Comparison of ENCODE assay signal across 30 cellular contexts in the genomic region with DNA sequence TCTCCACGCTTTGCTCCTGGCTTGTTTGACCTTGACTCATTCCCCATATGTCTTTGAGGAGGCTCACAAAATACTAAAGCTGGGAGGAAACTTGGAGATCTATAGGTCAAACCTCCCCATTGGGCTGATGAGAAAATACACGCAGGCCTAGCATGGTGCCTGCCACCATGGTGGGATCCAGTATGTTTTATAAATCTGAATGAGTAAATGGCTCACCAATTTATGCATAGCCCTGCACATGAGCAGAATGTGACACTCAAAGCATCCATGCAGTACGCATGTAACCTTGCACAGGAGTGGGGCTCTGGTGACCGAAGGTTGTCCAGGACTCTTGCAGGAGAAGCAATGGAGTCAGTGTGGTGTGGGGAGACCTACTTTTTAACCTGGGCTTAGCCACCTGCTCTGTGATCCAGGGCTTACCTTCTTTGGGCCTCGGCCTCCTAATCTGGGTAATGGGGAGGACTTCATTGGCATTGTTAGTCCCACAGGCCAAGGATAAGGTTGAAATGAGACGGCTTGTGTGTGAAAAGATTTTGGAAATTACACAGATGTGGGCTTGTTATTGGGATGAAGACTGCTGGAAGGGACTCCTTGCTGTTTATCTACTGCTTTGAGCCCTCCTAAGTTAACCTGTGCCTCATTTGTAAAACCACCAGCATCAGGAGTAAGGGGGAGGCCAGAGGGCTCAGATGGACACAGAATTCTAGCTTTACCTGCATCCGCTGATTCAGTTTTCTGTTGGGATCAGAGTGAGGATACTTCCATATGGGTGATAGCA. TPM values are rescaled to one million over a fixed set of nuclear protein-coding genes. Genes with fewer than 3 reads are reported as not detected.
"Had no signal": no experiment of that assay in that cellular context is flagged by ENCODE, and none has a peak within 500 bp of the region (broad histone marks: within the 10 kb centered on the region; RNA-seq: fewer than 3 reads in every experiment).

No MANE protein-coding gene starts in this region.

- H3K27me3 ChIP-seq: adrenal gland, body of pancreas, breast epithelium, MG63 had no signal

- H3K36me3 ChIP-seq: adrenal gland, breast epithelium, MG63, SJSA1 had no signal

- H3K4me3 ChIP-seq: adrenal gland, body of pancreas, breast epithelium, MG63, SJSA1 had no signal

- H3K9me3 ChIP-seq: adrenal gland, body of pancreas, breast epithelium, MG63, SJSA1, SK-N-SH had no signal

- H3K4me1 ChIP-seq: adrenal gland, body of pancreas, breast epithelium, SJSA1 had no signal

- H3K27ac ChIP-seq: adrenal gland, body of pancreas, breast epithelium, SJSA1 had no signal

- ATAC-seq: activated CD4-positive, alpha-beta T cell treated with anti-CD3 and anti-CD28 coated beads for 36 hours; activated CD8-positive, alpha-beta T cell treated with anti-CD3 and anti-CD28 coated beads for 36 hours; activated naive CD4-positive, alpha-beta T cell treated with anti-CD3 and anti-CD28 coated beads, Interleukin-2, amount 50 U/mL, for 72 hours; activated T-cell treated with anti-CD3 and anti-CD28 coated beads, Interleukin-2, amount 50 U/mL, for 4 hours; body of pancreas; Panc1 had no signal

- DNase-seq: activated CD4-positive, alpha-beta T cell treated with anti-CD3 and anti-CD28 coated beads for 36 hours; activated CD4-positive, alpha-beta T cell treated with anti-CD3 and anti-CD28 coated beads, Interleukin-2, amount 50 U/mL, for 1 hour; activated CD8-positive, alpha-beta T cell treated with anti-CD3 and anti-CD28 coated beads for 36 hours; activated gamma-delta T cell treated with Interleukin-2 at 50 U/mL for 16 hours; activated naive CD4-positive, alpha-beta T cell treated with anti-CD3 and anti-CD28 coated beads for 36 hours; activated T-cell treated with anti-CD3 and anti-CD28 coated beads for 4 hours; activated T-cell treated with anti-CD3 and anti-CD28 coated beads, Interleukin-2, amount 50 U/mL, for 4 hours; body of pancreas; Kasumi-1; KG1; MG63; NCI-H1048; NCI-H1105 treated with DMSO at 0.1 percent for 48 hours; NCI-H1436; NCI-H1694; NCI-H1930; NCI-H2081 treated with DMSO at 0.1 percent for 48 hours; NCI-H226; NCI-H446 treated with DMSO at 0.1 percent for 48 hours; NCI-H524; NCI-H69; RPMI8226; SHP77 treated with DMSO at 0.1 percent for 48 hours; SK-N-SH had no signal

RNA-seq across cellular contexts. Expression of a gene that starts 58.4 kb away (rescaled TPM):
- total RNA-seq: activated CD4-positive, alpha-beta T cell treated with anti-CD3 and anti-CD28 coated beads for 36 hours; activated CD8-positive, alpha-beta T cell treated with anti-CD3 and anti-CD28 coated beads for 36 hours; activated naive CD4-positive, alpha-beta T cell treated with anti-CD3 and anti-CD28 coated beads for 36 hours; activated naive CD4-positive, alpha-beta T cell treated with anti-CD3 and anti-CD28 coated beads, Interleukin-2, amount 50 U/mL, for 72 hours; activated T-cell treated with anti-CD3 and anti-CD28 coated beads, Interleukin-2, amount 50 U/mL, for 4 hours; activated T-helper 1 cell treated with anti-CD3 and anti-CD28 coated beads, Interleukin-12 subunit alpha, Interleukin-12 subunit beta, Interleukin-2, Interleukin-4 antibody, amounts not matched to agents 30 ng/mL and 10 ng/mL and 1 ng/mL, durations not matched to agents 14 hours and 24 hours and 36 hours; SJSA1 had no signal
